37 cellular contexts compared by ENCODE assay signal in genomic region chrX:137305404-137305803, GRCh38.
DNase-seq lines count a peak whose midpoint lies in the region; ATAC-seq, FAIRE-seq and TF ChIP-seq lines count a peak whose summit lies in the region.
"Had no signal": no experiment of that assay in that cellular context is flagged by ENCODE, and none has a peak within 500 bp of the region (broad histone marks: within the 10 kb centered on the region; RNA-seq: fewer than 3 reads in every experiment).

No MANE protein-coding gene starts in this region.

- H3K27ac Mint-ChIP-seq in astrocyte (ENCODE audit: unreplicated experiment): no peak overlapping the region
- H3K27ac Mint-ChIP-seq in endodermal cell: no peak overlapping the region
- H3K27ac Mint-ChIP-seq in stimulated activated naive B cell treated with anti-CD40 and anti-IgM and Interleukin-4, amounts not matched to agents 10 μg/mL and 1 μg/mL and 100 μg/mL, for 72 hours: no peak overlapping the region
- H3K27ac Mint-ChIP-seq in activated CD4-positive, alpha-beta memory T cell treated with anti-CD3 and anti-CD28 coated beads for 36 hours: no peak overlapping the region
- H3K27ac Mint-ChIP-seq: B cell; CD14-positive monocyte; CD4-positive, alpha-beta memory T cell; CD4-positive, alpha-beta T cell; CD4-positive, CD25-positive, alpha-beta regulatory T cell; CD8-positive, alpha-beta memory T cell; CD8-positive, alpha-beta T cell had no signal

- H3K36me3 ChIP-seq in HEK293 (ENCODE audit: control insufficient read depth in 2 of 2, insufficient read depth in 1 of 2, low read length in 2 of 2): no peaks in the 10 kb centered on the region
- no peaks in the 10 kb centered on the region for H3K36me3 ChIP-seq in astrocyte (ENCODE audit: insufficient read depth, low read length)
- H3K36me3 ChIP-seq in K562 (ENCODE audit: control insufficient read depth, insufficient read depth, low read length): no peaks in the 10 kb centered on the region
- no peaks in the 10 kb centered on the region for H3K36me3 ChIP-seq in endodermal cell (ENCODE audit: control insufficient read depth, insufficient read depth, low read length)
- H3K36me3 ChIP-seq: BE2C; BLaER1; BLaER1 treated with 17β-estradiol and CSF1 and Interleukin-3, amounts not matched to agents 10 nM and 100 nM had no signal

- H3K4me3 ChIP-seq in HEK293 (ENCODE audit: low read depth, low read length) (no peak overlapping the region), astrocyte (ENCODE audit: insufficient read depth, low read depth, low read length) (no peak overlapping the region), K562 (no peak overlapping the region), endodermal cell (ENCODE audit: low read length) (peak overlapping the region; percentile 40)
- H3K4me3 ChIP-seq: A549; BLaER1; BLaER1 treated with 17β-estradiol and CSF1 and Interleukin-3, amounts not matched to agents 10 nM and 100 nM had no signal

- no peak for TF ChIP-seq EP300 in K562 (IDR thresholded peaks at IDR 0.05; ENCODE audit: low read length)

- in situ Hi-C loops in K562 (cut with MboI): no loop called here

- H3K36me3 Mint-ChIP-seq in astrocyte (ENCODE audit: low read depth, unreplicated experiment) (no peaks in the 10 kb centered on the region), endodermal cell (ENCODE audit: low read depth) (peaks cover 5% of the 10 kb centered on the region)
- no peaks in the 10 kb centered on the region for H3K36me3 Mint-ChIP-seq in stimulated activated naive B cell treated with anti-CD40 and anti-IgM and Interleukin-4, amounts not matched to agents 10 μg/mL and 1 μg/mL and 100 μg/mL, for 72 hours
- no peaks in the 10 kb centered on the region for H3K36me3 Mint-ChIP-seq in activated CD4-positive, alpha-beta memory T cell treated with anti-CD3 and anti-CD28 coated beads for 36 hours
- H3K36me3 Mint-ChIP-seq: CD14-positive monocyte; CD4-positive, alpha-beta memory T cell; CD4-positive, CD25-positive, alpha-beta regulatory T cell; CD8-positive, alpha-beta memory T cell; CD8-positive, alpha-beta T cell had no signal

- H2AFZ ChIP-seq in astrocyte (ENCODE audit: low read depth, low read length) (no peak overlapping the region), K562 (ENCODE audit: low read depth, low read length) (no peak overlapping the region)

- no TSS peak for BruUV-seq in K562 (replicated peaks; lab: Mats Ljungman, UMichigan)

- DNase-seq in astrocyte (ENCODE audit: low read depth): no peak
- no peak for DNase-seq in K562 (ENCODE audit: extremely low read depth in 1 of 4, low spot score in 3 of 4)
- no peak for DNase-seq in endodermal cell
- DNase-seq in stimulated activated naive B cell treated with anti-CD40 and anti-IgM and Interleukin-4, amounts not matched to agents 10 μg/mL and 1 μg/mL and 100 μg/mL, for 72 hours: no peak
- DNase-seq in NCI-H510A (lab: John Stamatoyannopoulos, UW): no peak
- no peak for DNase-seq in activated CD4-positive, alpha-beta memory T cell treated with anti-CD3 and anti-CD28 coated beads for 36 hours
- DNase-seq in GM12891 (ENCODE audit: insufficient read length, low spot score): no peak
- DNase-seq: 8988T; ACHN; AML-193; BE2C; C1 segment of cervical spinal cord; Caco-2; Calu3; CD4-positive, alpha-beta memory T cell; CD4-positive, alpha-beta T cell; CD4-positive, CD25-positive, alpha-beta regulatory T cell; CD8-positive, alpha-beta memory T cell; CD8-positive, alpha-beta T cell; COR-L47; DMS 273 treated with DMSO at 0.1 percent for 48 hours; DMS153; DMS53; DMS79; DMS79 treated with DMSO at 0.1 percent for 48 hours; DND-41; EL had no signal

- no peaks in the 10 kb centered on the region for H3K9me1 ChIP-seq in K562 (ENCODE audit: control insufficient read depth, insufficient read depth, low read length)

- H3K79me2 ChIP-seq in astrocyte (ENCODE audit: insufficient read depth, low read length) (no peaks in the 10 kb centered on the region), K562 (ENCODE audit: control insufficient read depth, insufficient read depth, low read length) (no peaks in the 10 kb centered on the region)

- H3K4me3 Mint-ChIP-seq in astrocyte (ENCODE audit: unreplicated experiment) (no peak overlapping the region), endodermal cell (no peak overlapping the region)
- no peak overlapping the region for H3K4me3 Mint-ChIP-seq in stimulated activated naive B cell treated with anti-CD40 and anti-IgM and Interleukin-4, amounts not matched to agents 10 μg/mL and 1 μg/mL and 100 μg/mL, for 72 hours
- H3K4me3 Mint-ChIP-seq in activated CD4-positive, alpha-beta memory T cell treated with anti-CD3 and anti-CD28 coated beads for 36 hours: no peak overlapping the region
- H3K4me3 Mint-ChIP-seq: B cell; CD14-positive monocyte; CD4-positive, alpha-beta memory T cell; CD4-positive, alpha-beta T cell; CD4-positive, CD25-positive, alpha-beta regulatory T cell; CD8-positive, alpha-beta memory T cell; CD8-positive, alpha-beta T cell had no signal

- CTCF ChIA-PET in HEK293 (lab: Yijun Ruan, JAX): no interaction called here
- CTCF ChIA-PET in K562 (lab: Yijun Ruan, JAX; ENCODE audit: low intra/inter-chr PET ratio): no interaction called here
- CTCF ChIA-PET in activated CD4-positive, alpha-beta memory T cell treated with anti-CD3 and anti-CD28 coated beads for 36 hours (lab: Charles Lee): no interaction called here

- ATAC-seq in K562: no peak
- ATAC-seq in stimulated activated naive B cell treated with anti-CD40 and anti-IgM and Interleukin-4, amounts not matched to agents 10 μg/mL and 1 μg/mL and 100 μg/mL, for 72 hours (replicated peaks): no peak
- ATAC-seq: A549; CD8-positive, alpha-beta T cell had no signal

- POLR2A ChIA-PET in HEK293 (lab: Yijun Ruan, JAX) (no interaction called here), K562 (lab: Yijun Ruan, JAX) (no interaction called here)
- POLR2A ChIA-PET in activated CD4-positive, alpha-beta memory T cell treated with anti-CD3 and anti-CD28 coated beads for 36 hours (lab: Charles Lee): no interaction called here

- no peak for TF ChIP-seq RAD21 in K562 (CRISPR knock-in tag; conservative IDR thresholded peaks at IDR 0.05 in 1 of 2, IDR thresholded peaks at IDR 0.05 in 1 of 2)

- TF ChIP-seq CTCF in HEK293 (tag by site-specific recombination; IDR thresholded peaks at IDR 0.05): no peak
- TF ChIP-seq CTCF in astrocyte (IDR thresholded peaks at IDR 0.05; ENCODE audit: insufficient read depth, low read depth, low read length): no peak
- no peak for TF ChIP-seq CTCF in K562 (IDR thresholded peaks at IDR 0.05 in 2 of 3, conservative IDR thresholded peaks at IDR 0.05 in 1 of 3; ENCODE audit: insufficient read depth in 2 of 3, low read depth in 1 of 3, low read length in 3 of 3)
- TF ChIP-seq CTCF in endodermal cell (conservative IDR thresholded peaks at IDR 0.05): no peak

- H3K9ac ChIP-seq in astrocyte (ENCODE audit: low read length) (no peak overlapping the region), K562 (ENCODE audit: insufficient read depth in 1 of 2, low read depth in 2 of 2, low read length in 2 of 2) (no peak overlapping the region), endodermal cell (ENCODE audit: extremely low read depth, low read length, poor library complexity, severe bottlenecking) (no peak overlapping the region)
- H3K9ac ChIP-seq: BLaER1; BLaER1 treated with 17β-estradiol and CSF1 and Interleukin-3, amounts not matched to agents 10 nM and 100 nM had no signal

- H3K27ac ChIP-seq in HEK293 (ENCODE audit: extremely low read depth, low read depth, low read length): no peak overlapping the region
- H3K27ac ChIP-seq in astrocyte (ENCODE audit: low read depth, low read length): no peak overlapping the region
- no peak overlapping the region for H3K27ac ChIP-seq in K562 (ENCODE audit: extremely low read depth, low read depth, low read length)
- no peak overlapping the region for H3K27ac ChIP-seq in endodermal cell (ENCODE audit: low read depth, low read length)
- H3K27ac ChIP-seq: 22Rv1; A549; BLaER1; BLaER1 treated with 17β-estradiol and CSF1 and Interleukin-3, amounts not matched to agents 10 nM and 100 nM; C4-2B had no signal

- H4K20me1 ChIP-seq in astrocyte (ENCODE audit: insufficient read depth, low read length): no peaks in the 10 kb centered on the region
- H4K20me1 ChIP-seq in K562 (replicated peaks; ENCODE audit: control insufficient read depth, insufficient read depth, low read length): no peaks in the 10 kb centered on the region
- H4K20me1 ChIP-seq: BLaER1; BLaER1 treated with 17β-estradiol and CSF1 and Interleukin-3, amounts not matched to agents 10 nM and 100 nM had no signal

- intact Hi-C loops in K562 (cut with micrococcal nuclease): no loop called here
- intact Hi-C loops in activated CD4-positive, alpha-beta memory T cell treated with anti-CD3 and anti-CD28 coated beads for 36 hours (cut with micrococcal nuclease): no loop called here

- FAIRE-seq in astrocyte (lab: Jason Lieb, UNC) (peak; percentile 82), K562 (lab: Jason Lieb, UNC) (no peak), GM12891 (lab: Jason Lieb, UNC) (no peak)
- FAIRE-seq: A204.1, D721Med had no signal

- H3K4me2 ChIP-seq in astrocyte (ENCODE audit: low read length) (no peak overlapping the region), K562 (ENCODE audit: insufficient read depth, low read length) (no peak overlapping the region)
- H3K4me2 ChIP-seq: A549; BLaER1; BLaER1 treated with 17β-estradiol and CSF1 and Interleukin-3, amounts not matched to agents 10 nM and 100 nM had no signal

- TF ChIP-seq POLR2A in K562 (conservative IDR thresholded peaks at IDR 0.05) (no peak), GM12891 (IDR thresholded peaks at IDR 0.05; ENCODE audit: low read depth, low read length) (no peak)

- H3K27me3 ChIP-seq in astrocyte (ENCODE audit: insufficient read depth, low read length): no peaks in the 10 kb centered on the region
- no peaks in the 10 kb centered on the region for H3K27me3 ChIP-seq in K562 (ENCODE audit: control insufficient read depth in 2 of 2, insufficient read depth in 2 of 2, low read length in 2 of 2)
- H3K27me3 ChIP-seq in endodermal cell (ENCODE audit: control insufficient read depth, insufficient read depth, low read length, poor library complexity, severe bottlenecking): no peaks in the 10 kb centered on the region
- H3K27me3 ChIP-seq: BE2C had no signal

- H3K9me3 ChIP-seq in HEK293 (ENCODE audit: control insufficient read depth, insufficient read depth, low read depth, low read length): no peaks in the 10 kb centered on the region; the same call in 1 of the 2 replicates
- no peaks in the 10 kb centered on the region for H3K9me3 ChIP-seq in astrocyte (ENCODE audit: insufficient read depth, low read depth, low read length)
- no peaks in the 10 kb centered on the region for H3K9me3 ChIP-seq in K562 (replicated peaks; ENCODE audit: control insufficient read depth, insufficient read depth, low read depth, low read length)
- peaks cover 17% of the 10 kb centered on the region for H3K9me3 ChIP-seq in endodermal cell (ENCODE audit: control insufficient read depth, low read length)
- H3K9me3 ChIP-seq: A549, BE2C, Caco-2 had no signal

- H3K4me1 ChIP-seq in HEK293 (ENCODE audit: control insufficient read depth, insufficient read depth, low read length): no peaks in the 10 kb centered on the region
- H3K4me1 ChIP-seq in astrocyte (ENCODE audit: insufficient read depth, low read length): no peaks in the 10 kb centered on the region
- H3K4me1 ChIP-seq in K562 (replicated peaks in 1 of 2; ENCODE audit: control insufficient read depth in 2 of 2, insufficient read depth in 2 of 2, low read length in 2 of 2): no peaks in the 10 kb centered on the region
- no peaks in the 10 kb centered on the region for H3K4me1 ChIP-seq in endodermal cell (ENCODE audit: control insufficient read depth, insufficient read depth, low read length)
- H3K4me1 ChIP-seq: A549; BE2C; BLaER1; BLaER1 treated with 17β-estradiol and CSF1 and Interleukin-3, amounts not matched to agents 10 nM and 100 nM; Caco-2 had no signal

- no peaks in the 10 kb centered on the region for H3K4me1 Mint-ChIP-seq in astrocyte (ENCODE audit: low read depth, unreplicated experiment)
- peaks cover 3% of the 10 kb centered on the region for H3K4me1 Mint-ChIP-seq in endodermal cell
- H3K4me1 Mint-ChIP-seq in stimulated activated naive B cell treated with anti-CD40 and anti-IgM and Interleukin-4, amounts not matched to agents 10 μg/mL and 1 μg/mL and 100 μg/mL, for 72 hours: no peaks in the 10 kb centered on the region
- no peaks in the 10 kb centered on the region for H3K4me1 Mint-ChIP-seq in activated CD4-positive, alpha-beta memory T cell treated with anti-CD3 and anti-CD28 coated beads for 36 hours (ENCODE audit: low read depth)
- H3K4me1 Mint-ChIP-seq: B cell; CD14-positive monocyte; CD4-positive, alpha-beta memory T cell; CD4-positive, CD25-positive, alpha-beta regulatory T cell; CD8-positive, alpha-beta memory T cell had no signal

- H3K27me3 Mint-ChIP-seq in astrocyte (ENCODE audit: low read depth, unreplicated experiment) (peaks cover 2% of the 10 kb centered on the region), endodermal cell (ENCODE audit: insufficient read depth) (no peaks in the 10 kb centered on the region)
- no peaks in the 10 kb centered on the region for H3K27me3 Mint-ChIP-seq in stimulated activated naive B cell treated with anti-CD40 and anti-IgM and Interleukin-4, amounts not matched to agents 10 μg/mL and 1 μg/mL and 100 μg/mL, for 72 hours
- no peaks in the 10 kb centered on the region for H3K27me3 Mint-ChIP-seq in activated CD4-positive, alpha-beta memory T cell treated with anti-CD3 and anti-CD28 coated beads for 36 hours
- H3K27me3 Mint-ChIP-seq: B cell; CD4-positive, alpha-beta memory T cell; CD4-positive, alpha-beta T cell; CD4-positive, CD25-positive, alpha-beta regulatory T cell had no signal

- peaks cover 3% of the 10 kb centered on the region for H3K9me3 Mint-ChIP-seq in astrocyte (ENCODE audit: unreplicated experiment)
- peaks cover 75% of the 10 kb centered on the region for H3K9me3 Mint-ChIP-seq in endodermal cell
- H3K9me3 Mint-ChIP-seq in stimulated activated naive B cell treated with anti-CD40 and anti-IgM and Interleukin-4, amounts not matched to agents 10 μg/mL and 1 μg/mL and 100 μg/mL, for 72 hours: peaks cover 4 to 6% of the 10 kb centered on the region in 2 donors
- peaks cover 1% of the 10 kb centered on the region for H3K9me3 Mint-ChIP-seq in activated CD4-positive, alpha-beta memory T cell treated with anti-CD3 and anti-CD28 coated beads for 36 hours
- H3K9me3 Mint-ChIP-seq: CD4-positive, alpha-beta T cell; CD8-positive, alpha-beta memory T cell had no signal

Comparison
In these comparisons a context has a peak if more than half of its experiments do, and no peak if none do; other contexts are left out.
1. Of the 44 proteins assayed by ChIP-seq in both K562 and HEK293: peak only in K562: none; only in HEK293: none; in both: ZNF239; in neither: 43.